In genomic region chr2:23925702-23926288, GRCh38 we compare ENCODE assay signal across 8 cellular contexts. TPM values are rescaled to one million over a fixed set of nuclear protein-coding genes. Genes with fewer than 3 reads are reported as not detected.
A peak's percentile ranks its signal among the peaks of the same experiment; 100 is the strongest.
DNase-seq lines count a peak whose midpoint lies in the region; ATAC-seq and TF ChIP-seq lines count a peak whose summit lies in the region.

No MANE protein-coding gene starts in this region.

- peak; percentile 61 for ATAC-seq in GM18870 (IDR thresholded peaks at IDR 0.05; ENCODE audit: unreplicated experiment)
- peak; percentile 56 for ATAC-seq in HG03095 (IDR thresholded peaks at IDR 0.05; ENCODE audit: unreplicated experiment)

- WGBS in esophagus muscularis mucosa, result 2% methylated on average over 13 of the region's 13 CpGs

- TF ChIP-seq CTCF in AG04450 (IDR thresholded peaks at IDR 0.05; ENCODE audit: low read depth, low read length) (no peak), esophagus muscularis mucosa (IDR thresholded peaks at IDR 0.05) (no peak)

- H3K36me3 ChIP-seq in esophagus muscularis mucosa (no peaks in the 10 kb centered on the region), stomach smooth muscle (ENCODE audit: control insufficient read depth in 2 of 2, insufficient read depth in 2 of 2, low read length in 2 of 2) (no peaks in the 10 kb centered on the region)

- POLR2A ChIA-PET in AG04450 (lab: Yijun Ruan, JAX), result interaction anchor here (0.6 to 2.9 kb wide), 6 partner anchors 14 to 158 kb away, joined by 3 to 25 read pairs (median 9); partner anchors contain the start of genes SF3B6, TP53I3 and UBXN2A

- H3K27me3 ChIP-seq in AG04450 (ENCODE audit: control insufficient read depth, insufficient read depth, low read length) (no peaks in the 10 kb centered on the region), esophagus muscularis mucosa (no peaks in the 10 kb centered on the region), stomach smooth muscle (ENCODE audit: control insufficient read depth in 1 of 2, insufficient read depth in 2 of 2, low read length in 2 of 2) (no peaks in the 10 kb centered on the region)

- TF ChIP-seq EP300 in esophagus muscularis mucosa (IDR thresholded peaks at IDR 0.05), result no peak

- peaks cover 34 to 68% (median 66%) of the 10 kb centered on the region in 4 donors for H3K4me1 ChIP-seq in esophagus muscularis mucosa
- peaks cover 12% of the 10 kb centered on the region for H3K4me1 ChIP-seq in stomach smooth muscle (ENCODE audit: control insufficient read depth, insufficient read depth, low read length)

- H3K9me3 ChIP-seq in AG04450 (ENCODE audit: control insufficient read depth, insufficient read depth, low read length) (peaks cover 4% of the 10 kb centered on the region; the same call in 1 of the 2 replicates), esophagus muscularis mucosa (no peaks in the 10 kb centered on the region), stomach smooth muscle (ENCODE audit: control insufficient read depth in 2 of 2, low read length in 2 of 2) (no peaks in the 10 kb centered on the region)

- H3K4me3 ChIP-seq in AG04450 (ENCODE audit: low read depth, low read length) (peak overlapping the region; percentile 90), esophagus muscularis mucosa (peak overlapping the region; percentile 76 to 97 (median 92)), stomach smooth muscle (ENCODE audit: low read length in 2 of 2) (peak overlapping the region; percentile 83 to 92)

- H3K27ac ChIP-seq in AG04450 (ENCODE audit: low read depth, low read length), result peak overlapping the region; percentile 91
- H3K27ac ChIP-seq in esophagus muscularis mucosa (replicated peaks in 1 of 4), result peak overlapping the region; percentile 95 to 98 (median 98)
- H3K27ac ChIP-seq in stomach smooth muscle (ENCODE audit: low read length), result peak overlapping the region; percentile 95

- intact Hi-C loops in esophagus muscularis mucosa (cut with DNase I), result loop anchor here (2.0 to 10.0 kb wide), 4 partner anchors 15 to 152 kb away; partner anchors contain the start of genes FKBP1B, SF3B6, UBXN2A and WDCP

- H3K9ac ChIP-seq in stomach smooth muscle (ENCODE audit: low read length in 2 of 2), result peak overlapping the region; percentile 92 to 96

- DNase-seq in AG04450 (ENCODE audit: low read depth, low spot score) (no peak), NOMO-1 (lab: John Stamatoyannopoulos, UW; ENCODE audit: unreplicated experiment in 2 of 2) (peak; percentile 95), activated T-cell treated with anti-CD3 and anti-CD28 coated beads for 4 hours (peak; percentile 35), esophagus muscularis mucosa (ENCODE audit: extremely low spot score) (peak; percentile 94), myocyte (ENCODE audit: low read depth) (peak; percentile 76)

- CTCF ChIA-PET in AG04450 (lab: Charles Lee), result interaction anchor here (0.6 to 4.8 kb wide), 22 partner anchors 15 to 762 kb away, joined by 3 to 63 read pairs (median 6); partner anchors contain the start of genes TP53I3, UBXN2A and WDCP

- TF ChIP-seq POLR2A in esophagus muscularis mucosa (IDR thresholded peaks at IDR 0.05; ENCODE audit: low read depth), result no peak

RNA-seq across cellular contexts. Expression of gene ATAD2B, which starts 1.1 kb away (rescaled TPM):
- polyA plus RNA-seq in AG04450 (2011; rRNA removed), result 4.5 and 6.0 TPM in 2 replicates
- polyA minus RNA-seq in AG04450 (2011; rRNA and poly(A)+ RNA removed), result 8.6 and 12.3 TPM in 2 replicates
- total RNA-seq in esophagus muscularis mucosa (10 to 100 TPM in 3 of 4 donors, 1 to 10 TPM in 1; 8.0 to 17.4 (median 13.5) TPM), myocyte (22.9 and 36.1 TPM in 2 replicates)
- polyA plus RNA-seq in myocyte (2012), result 3.2 TPM

RNA-seq across cellular contexts. Expression of gene UBXN2A, which starts 14.5 kb away (rescaled TPM):
- polyA plus RNA-seq in AG04450 (2011; rRNA removed), result 9.0 and 13.1 TPM in 2 replicates
- 4.2 and 5.0 TPM in 2 replicates for polyA minus RNA-seq in AG04450 (2011; rRNA and poly(A)+ RNA removed)
- total RNA-seq in esophagus muscularis mucosa, result 10 to 100 TPM; 17.1 to 23.4 (median 20.3) TPM
- 13.0 and 15.6 TPM in 2 replicates for total RNA-seq in myocyte
- polyA plus RNA-seq in myocyte (2012), result 7.4 TPM
